16 cellular contexts compared by ENCODE assay signal in genomic region chr14:53793790-53794560, GRCh38.
DNase-seq lines count a peak whose midpoint lies in the region; ATAC-seq and TF ChIP-seq lines count a peak whose summit lies in the region.
"Had no signal": no experiment of that assay in that cellular context is flagged by ENCODE, and none has a peak within 500 bp of the region (broad histone marks: within the 10 kb centered on the region; RNA-seq: fewer than 3 reads in every experiment).

No MANE protein-coding gene starts in this region.

- no peak for TF ChIP-seq POLR2A in transverse colon (IDR thresholded peaks at IDR 0.05)

- TF ChIP-seq EP300 in transverse colon (IDR thresholded peaks at IDR 0.05; ENCODE audit: low read depth) = no peak

- H3K9me3 ChIP-seq in transverse colon = no peaks in the 10 kb centered on the region
- H3K9me3 ChIP-seq: ovary had no signal

- ATAC-seq in Right ventricle myocardium superior (ENCODE audit: poor library complexity) (peak; percentile 39), left cardiac atrium (no peak), GM21423 (IDR thresholded peaks at IDR 0.05; ENCODE audit: unreplicated experiment) (no peak), GM21576 (IDR thresholded peaks at IDR 0.05; ENCODE audit: unreplicated experiment) (no peak)
- ATAC-seq: activated T-helper 17 cell treated with anti-CD3 and anti-CD28 coated beads, Interleukin-2, amount 50 U/mL, for 72 hours; stimulated activated naive CD8-positive, alpha-beta T cell treated with anti-CD3 and anti-CD28 coated beads, Interleukin-15, amount 100 ng/mL, for 72 hours had no signal

- DNase-seq in Right ventricle myocardium superior (peak; percentile 44), left cardiac atrium (no peak), NCI-H774 (lab: John Stamatoyannopoulos, UW) (peak; percentile 40), head of caudate nucleus (peak in 27 of 42 donors; percentile 2 to 55 (median 23)), transverse colon (peak; percentile 11), NCI-H524 treated with DMSO at 0.1 percent for 48 hours (lab: John Stamatoyannopoulos, UW) (no peak)
- DNase-seq: activated CD4-positive, CD25-positive, alpha-beta regulatory T cell; central memory CD4-positive, alpha-beta T cell; NCI-H1436 treated with DMSO at 0.1 percent for 48 hours; ovary; stimulated activated CD4-positive, alpha-beta T cell treated with anti-CD3 and anti-CD28 coated beads, Interleukin-2, amount 100 ng/mL, for 48 hours; stimulated activated naive CD8-positive, alpha-beta T cell treated with anti-CD3 and anti-CD28 coated beads, Interleukin-15, amount 100 ng/mL, for 72 hours had no signal

- intact Hi-C loops in Right ventricle myocardium superior (cut with DNase I) (no loop called here), left cardiac atrium (cut with DNase I) (no loop called here), head of caudate nucleus (cut with DNase I) (no loop called here), transverse colon (cut with DNase I; ENCODE audit: low total_unique reads) (no loop called here)

- in situ Hi-C loops in transverse colon (cut with MboI; ENCODE audit: low pct_ligation_motif_present in 1 of 4, low pct_unique_long_range_greater_than_20kb in 1 of 4, low sequenced_read_pairs in 3 of 4) = no loop called here

- no peaks in the 10 kb centered on the region for H3K27me3 ChIP-seq in transverse colon
- H3K27me3 ChIP-seq: ovary had no signal

- TF ChIP-seq CTCF in transverse colon (IDR thresholded peaks at IDR 0.05) = no peak

- H3K36me3 ChIP-seq in transverse colon = no peaks in the 10 kb centered on the region
- H3K36me3 ChIP-seq: ovary had no signal

- WGBS in transverse colon (ENCODE audit: low coverage in 1 of 2), 2 donors = 60 to 65% methylated on average over 2 of the region's 2 CpGs

- peaks cover 0 to 7% (median 3%) of the 10 kb centered on the region in 4 donors for H3K4me1 ChIP-seq in transverse colon

- no peak overlapping the region for H3K4me3 ChIP-seq in transverse colon
- H3K4me3 ChIP-seq: ovary had no signal

- H3K27ac ChIP-seq in transverse colon = no peak overlapping the region
- H3K27ac ChIP-seq: HL-60, ovary had no signal

Comparison
In these comparisons a context has a peak if more than half of its experiments do, and no peak if none do; other contexts are left out.
1. DNase-seq: peak in Right ventricle myocardium superior (single experiment), NCI-H774 (single experiment), head of caudate nucleus (27 of 42) and transverse colon (single experiment); none in left cardiac atrium (single experiment) and NCI-H524 treated with DMSO at 0.1 percent for 48 hours (single experiment).